ENCODE assay signal across 13 cellular contexts in the genomic region with DNA sequence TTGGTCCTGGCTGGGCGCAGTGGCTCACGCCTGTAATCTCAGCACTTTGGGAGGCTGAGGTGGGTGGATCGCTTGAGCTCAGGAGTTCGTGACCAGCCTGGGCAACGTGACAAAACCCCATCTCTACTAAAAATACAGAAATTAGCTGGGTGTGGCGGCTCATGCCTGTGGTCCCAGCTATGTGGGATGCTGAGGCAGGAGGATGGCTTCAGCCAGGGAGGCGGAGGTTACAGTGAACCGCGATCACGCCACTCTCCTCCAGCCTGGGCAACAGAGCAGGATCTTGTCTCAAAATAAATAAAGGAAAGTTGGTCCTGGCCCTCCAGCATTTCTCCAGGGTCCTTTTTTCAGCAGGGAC. TPM values are rescaled to one million over a fixed set of nuclear protein-coding genes. Genes with fewer than 3 reads are reported as not detected.
DNase-seq lines count a peak whose midpoint lies in the region; ATAC-seq, FAIRE-seq and TF ChIP-seq lines count a peak whose summit lies in the region.
"Had no signal": no experiment of that assay in that cellular context is flagged by ENCODE, and none has a peak within 500 bp of the region (broad histone marks: within the 10 kb centered on the region; RNA-seq: fewer than 3 reads in every experiment).

No MANE protein-coding gene starts in this region.

- peaks cover 9% of the 10 kb centered on the region for H3K4me1 Mint-ChIP-seq in GM23338

- H3K4me2 ChIP-seq in BLaER1 treated with 17β-estradiol and CSF1 and Interleukin-3, amounts not matched to agents 10 nM and 100 nM: peak overlapping the region; percentile 90 to 100 (median 96)
- H3K4me2 ChIP-seq in GM23338: peak overlapping the region; percentile 89
- H3K4me2 ChIP-seq in SU-DHL-6 (ENCODE audit: low read depth, low read length, poor library complexity, severe bottlenecking): peak overlapping the region; percentile 84

- ATAC-seq in GM23338 (no peak), HG03520 (IDR thresholded peaks at IDR 0.05; ENCODE audit: unreplicated experiment) (no peak), GM21528 (IDR thresholded peaks at IDR 0.05; ENCODE audit: low FRiP score, unreplicated experiment) (no peak)
- ATAC-seq: gastroesophageal sphincter; left cardiac atrium; stimulated activated memory B cell treated with anti-CD40 and anti-IgM and Interleukin-4, amounts not matched to agents 10 μg/mL and 1 μg/mL and 100 μg/mL, for 72 hours had no signal

- peak overlapping the region; percentile 27; the same call in 1 of the 2 replicates for H3K27ac Mint-ChIP-seq in GM23338

- H3K4me3 ChIP-seq in BLaER1 treated with 17β-estradiol and CSF1 and Interleukin-3, amounts not matched to agents 10 nM and 100 nM: peak overlapping the region in 8 of 10 experiments; percentile 84 to 98 (median 96); a peak in 9 of 20 replicates
- H3K4me3 ChIP-seq in GM23338 (peak overlapping the region; percentile 94), SU-DHL-6 (ENCODE audit: insufficient read depth, low read length, poor library complexity, severe bottlenecking) (no peak overlapping the region), iPS-18a (ENCODE audit: low read length) (peak overlapping the region; percentile 80)

- peaks cover 12 to 22% (median 14%) of the 10 kb centered on the region in 11 experiments for H3K36me3 ChIP-seq in BLaER1 treated with 17β-estradiol and CSF1 and Interleukin-3, amounts not matched to agents 10 nM and 100 nM
- H3K36me3 ChIP-seq in GM23338 (ENCODE audit: insufficient read depth) (peaks cover 2% of the 10 kb centered on the region; the same call in 1 of the 2 replicates), SU-DHL-6 (ENCODE audit: low read length) (no peaks in the 10 kb centered on the region), iPS-18a (ENCODE audit: control insufficient read depth, low read depth, low read length) (peaks cover 13% of the 10 kb centered on the region)

- no peaks in the 10 kb centered on the region for H3K27me3 ChIP-seq in BLaER1 treated with 17β-estradiol and CSF1 and Interleukin-3, amounts not matched to agents 10 nM and 100 nM
- no peaks in the 10 kb centered on the region for H3K27me3 ChIP-seq in GM23338 (ENCODE audit: insufficient read depth)
- H3K27me3 ChIP-seq in SU-DHL-6 (ENCODE audit: low read length): no peaks in the 10 kb centered on the region
- H3K27me3 ChIP-seq in iPS-18a (ENCODE audit: control insufficient read depth, insufficient read depth, low read length): no peaks in the 10 kb centered on the region
- H3K27me3 ChIP-seq: gastroesophageal sphincter had no signal

- peaks cover 0 to 47% (median 9%) of the 10 kb centered on the region in 11 experiments; a peak in 11 of 22 replicates for H4K20me1 ChIP-seq in BLaER1 treated with 17β-estradiol and CSF1 and Interleukin-3, amounts not matched to agents 10 nM and 100 nM
- H4K20me1 ChIP-seq in GM23338 (replicated peaks; ENCODE audit: insufficient read depth): no peaks in the 10 kb centered on the region; the same call in 1 of the 2 replicates
- no peaks in the 10 kb centered on the region for H4K20me1 ChIP-seq in SU-DHL-6 (ENCODE audit: low read depth, low read length)

- no peaks in the 10 kb centered on the region for H3K9me3 ChIP-seq in BLaER1 treated with 17β-estradiol and CSF1 and Interleukin-3, amounts not matched to agents 10 nM and 100 nM (replicated peaks in 1 of 11)
- no peaks in the 10 kb centered on the region for H3K9me3 ChIP-seq in SU-DHL-6 (ENCODE audit: insufficient read depth, low read length)
- no peaks in the 10 kb centered on the region for H3K9me3 ChIP-seq in iPS-18a (ENCODE audit: control insufficient read depth, low read depth, low read length)
- H3K9me3 ChIP-seq: gastroesophageal sphincter had no signal

- H3K79me2 ChIP-seq in GM23338 (replicated peaks; ENCODE audit: insufficient read depth) (peaks cover 32% of the 10 kb centered on the region), SU-DHL-6 (ENCODE audit: insufficient read depth, low read length) (peaks cover 42% of the 10 kb centered on the region)

- H3K9ac ChIP-seq in BLaER1 treated with 17β-estradiol and CSF1 and Interleukin-3, amounts not matched to agents 10 nM and 100 nM: peak overlapping the region; percentile 87 to 94 (median 93); a peak in 19 of 22 replicates
- H3K9ac ChIP-seq in SU-DHL-6 (ENCODE audit: low read length) (peak overlapping the region; percentile 100), iPS-18a (ENCODE audit: low read length) (no peak overlapping the region)

- H3K27ac ChIP-seq in BLaER1 treated with 17β-estradiol and CSF1 and Interleukin-3, amounts not matched to agents 10 nM and 100 nM: peak overlapping the region in 8 of 11 experiments; percentile 6 to 91 (median 88); a peak in 12 of 22 replicates
- H3K27ac ChIP-seq in GM23338 (ENCODE audit: low read depth) (no peak overlapping the region), SU-DHL-6 (ENCODE audit: low read depth, low read length) (no peak overlapping the region), iPS-18a (ENCODE audit: low read length) (no peak overlapping the region)
- H3K27ac ChIP-seq: gastroesophageal sphincter had no signal

- no peaks in the 10 kb centered on the region for H3K9me3 Mint-ChIP-seq in GM23338
- H3K9me3 Mint-ChIP-seq: stimulated activated memory B cell treated with anti-CD40 and anti-IgM and Interleukin-4, amounts not matched to agents 10 μg/mL and 1 μg/mL and 100 μg/mL, for 72 hours had no signal

- peaks cover 11% of the 10 kb centered on the region for H3K27me3 Mint-ChIP-seq in GM23338 (ENCODE audit: insufficient read depth, low read depth, poor library complexity)
- H3K27me3 Mint-ChIP-seq: stimulated activated memory B cell treated with anti-CD40 and anti-IgM and Interleukin-4, amounts not matched to agents 10 μg/mL and 1 μg/mL and 100 μg/mL, for 72 hours had no signal

- H3K4me3 Mint-ChIP-seq in GM23338: peak overlapping the region; percentile 90

- no peak overlapping the region for H2AFZ ChIP-seq in GM23338
- H2AFZ ChIP-seq in SU-DHL-6 (ENCODE audit: low read depth, low read length, severe bottlenecking): no peak overlapping the region

- peaks cover 73 to 88% (median 85%) of the 10 kb centered on the region in 10 experiments for H3K4me1 ChIP-seq in BLaER1 treated with 17β-estradiol and CSF1 and Interleukin-3, amounts not matched to agents 10 nM and 100 nM
- H3K4me1 ChIP-seq in GM23338 (ENCODE audit: insufficient read depth) (peaks cover 16% of the 10 kb centered on the region), iPS-18a (ENCODE audit: control insufficient read depth, low read depth, low read length) (peaks cover 11% of the 10 kb centered on the region)

- DNase-seq in GM23338 (ENCODE audit: low spot score) (no peak), islet precursor cell (no peak), RCC 7860 (ENCODE audit: low spot score) (no peak)
- DNase-seq: activated CD4-positive, CD25-positive, alpha-beta regulatory T cell treated with anti-CD3 and anti-CD28 coated beads, Interleukin-2, amount 50 U/mL, for 72 hours; left cardiac atrium had no signal

- H3F3A ChIP-seq in GM23338 (replicated peaks; ENCODE audit: low read depth) (no peaks in the 10 kb centered on the region), SU-DHL-6 (ENCODE audit: insufficient read depth) (peaks cover 5% of the 10 kb centered on the region; the same call in 1 of the 2 replicates)

- H3K9me2 ChIP-seq in GM23338 (ENCODE audit: insufficient read depth) (no peaks in the 10 kb centered on the region), SU-DHL-6 (replicated peaks; ENCODE audit: insufficient read depth, low read length) (no peaks in the 10 kb centered on the region)

- TF ChIP-seq CTCF in GM23338 (conservative IDR thresholded peaks at IDR 0.05; ENCODE audit: low read depth in 2 of 2) (no peak), SU-DHL-6 (IDR thresholded peaks at IDR 0.05; ENCODE audit: insufficient read depth, low read length, poor library complexity, severe bottlenecking) (no peak)

- H3K36me3 Mint-ChIP-seq in GM23338 (ENCODE audit: low read depth): peaks cover 16% of the 10 kb centered on the region

- no peak for FAIRE-seq in RCC 7860 (lab: Jason Lieb, UNC)
- FAIRE-seq: D721Med had no signal

TF ChIP-seq in GM23338, 12 proteins besides CTCF, POLR2A, EP300 and RAD21 (continues in another document):
- TF ChIP-seq POLR2AphosphoS5 (IDR thresholded peaks at IDR 0.05; ENCODE audit: low read depth) (no peak), STAT1 (IDR thresholded peaks at IDR 0.05; ENCODE audit: unreplicated experiment) (no peak)
- TF ChIP-seq, protein P1, sequence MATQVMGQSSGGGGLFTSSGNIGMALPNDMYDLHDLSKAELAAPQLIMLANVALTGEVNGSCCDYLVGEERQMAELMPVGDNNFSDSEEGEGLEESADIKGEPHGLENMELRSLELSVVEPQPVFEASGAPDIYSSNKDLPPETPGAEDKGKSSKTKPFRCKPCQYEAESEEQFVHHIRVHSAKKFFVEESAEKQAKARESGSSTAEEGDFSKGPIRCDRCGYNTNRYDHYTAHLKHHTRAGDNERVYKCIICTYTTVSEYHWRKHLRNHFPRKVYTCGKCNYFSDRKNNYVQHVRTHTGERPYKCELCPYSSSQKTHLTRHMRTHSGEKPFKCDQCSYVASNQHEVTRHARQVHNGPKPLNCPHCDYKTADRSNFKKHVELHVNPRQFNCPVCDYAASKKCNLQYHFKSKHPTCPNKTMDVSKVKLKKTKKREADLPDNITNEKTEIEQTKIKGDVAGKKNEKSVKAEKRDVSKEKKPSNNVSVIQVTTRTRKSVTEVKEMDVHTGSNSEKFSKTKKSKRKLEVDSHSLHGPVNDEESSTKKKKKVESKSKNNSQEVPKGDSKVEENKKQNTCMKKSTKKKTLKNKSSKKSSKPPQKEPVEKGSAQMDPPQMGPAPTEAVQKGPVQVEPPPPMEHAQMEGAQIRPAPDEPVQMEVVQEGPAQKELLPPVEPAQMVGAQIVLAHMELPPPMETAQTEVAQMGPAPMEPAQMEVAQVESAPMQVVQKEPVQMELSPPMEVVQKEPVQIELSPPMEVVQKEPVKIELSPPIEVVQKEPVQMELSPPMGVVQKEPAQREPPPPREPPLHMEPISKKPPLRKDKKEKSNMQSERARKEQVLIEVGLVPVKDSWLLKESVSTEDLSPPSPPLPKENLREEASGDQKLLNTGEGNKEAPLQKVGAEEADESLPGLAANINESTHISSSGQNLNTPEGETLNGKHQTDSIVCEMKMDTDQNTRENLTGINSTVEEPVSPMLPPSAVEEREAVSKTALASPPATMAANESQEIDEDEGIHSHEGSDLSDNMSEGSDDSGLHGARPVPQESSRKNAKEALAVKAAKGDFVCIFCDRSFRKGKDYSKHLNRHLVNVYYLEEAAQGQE (IDR thresholded peaks at IDR 0.05; ENCODE audit: unreplicated experiment): no peak

RNA-seq across cellular contexts. Expression of gene NUDT1, which starts 1.4 kb away (rescaled TPM):
- total RNA-seq in GM23338 (2014; rRNA removed; shearing (Covaris generic)): 54.5 and 66.8 TPM in 2 replicates
- polyA plus RNA-seq in GM23338 (2016; fragmentation: Nextera tagmentation; extraction: Ambion mirVana): 151 and 163 TPM in 2 replicates

RNA-seq across cellular contexts. Expression of gene MRM2, which starts 1.5 kb away (rescaled TPM):
- 25.3 and 30.0 TPM in 2 replicates for total RNA-seq in GM23338 (2014; rRNA removed; shearing (Covaris generic))
- 37.8 and 41.1 TPM in 2 replicates for polyA plus RNA-seq in GM23338 (2016; fragmentation: Nextera tagmentation; extraction: Ambion mirVana)

RNA-seq across cellular contexts. Expression of gene MAD1L1, which starts 10.7 kb away (rescaled TPM):
- total RNA-seq in GM23338 (2014; rRNA removed; shearing (Covaris generic)): 59.3 and 87.1 TPM in 2 replicates
- 40.3 and 42.9 TPM in 2 replicates for polyA plus RNA-seq in GM23338 (2016; fragmentation: Nextera tagmentation; extraction: Ambion mirVana)

Comparison
In these comparisons a context has a peak if more than half of its experiments do, and no peak if none do; other contexts are left out.
1. H3K27ac ChIP-seq: peak in BLaER1 treated with 17β-estradiol and CSF1 and Interleukin-3, amounts not matched to agents 10 nM and 100 nM (8 of 11); none in GM23338 (single experiment), SU-DHL-6 (single experiment) and iPS-18a (single experiment).
2. Peak in every context shown above with its lines, with median percentiles within 50 percentile points of each other: H3K4me2 ChIP-seq.